ENCODE assay signal across 24 cellular contexts in genomic region chr1:29388884-29389283, GRCh38.
"Had no signal": no experiment of that assay in that cellular context is flagged by ENCODE, and none has a peak within 500 bp of the region (broad histone marks: within the 10 kb centered on the region; RNA-seq: fewer than 3 reads in every experiment).

No MANE protein-coding gene starts in this region.

- H3K36me3 Mint-ChIP-seq: activated CD4-positive, alpha-beta memory T cell treated with anti-CD3 and anti-CD28 coated beads for 36 hours; activated naive CD8-positive, alpha-beta T cell had no signal

- H3K9me3 Mint-ChIP-seq: activated CD4-positive, alpha-beta memory T cell treated with anti-CD3 and anti-CD28 coated beads for 36 hours; activated CD4-positive, alpha-beta T cell treated with anti-CD3 and anti-CD28 coated beads, Interleukin-2, amount 10 ng/mL, durations not matched to agents 24 days and 14 days; activated T-cell treated with anti-CD3 and anti-CD28 coated beads, Interleukin-2, amount 50 U/mL, for 4 hours; activated T-helper 17 cell treated with anti-CD3 and anti-CD28 coated beads, Interleukin-2, amount 50 U/mL, for 72 hours had no signal

- H3K9me3 ChIP-seq: body of pancreas, esophagus squamous epithelium, gastroesophageal sphincter, heart right ventricle had no signal

- DNase-seq: activated CD4-positive, alpha-beta memory T cell treated with anti-CD3 and anti-CD28 coated beads for 36 hours; activated CD4-positive, alpha-beta T cell treated with anti-CD3 and anti-CD28 coated beads for 36 hours; activated CD4-positive, alpha-beta T cell treated with anti-CD3 and anti-CD28 coated beads, Interleukin-2, amount 10 ng/mL, durations not matched to agents 24 days and 14 days; activated CD4-positive, CD25-positive, alpha-beta regulatory T cell; activated CD4-positive, CD25-positive, alpha-beta regulatory T cell treated with anti-CD3 and anti-CD28 coated beads, Interleukin-2, amount 50 U/mL, for 72 hours; activated CD8-positive, alpha-beta T cell treated with anti-CD3 and anti-CD28 coated beads, Interleukin-2, amount 10 ng/mL, durations not matched to agents 7 days and 5 days; activated effector memory CD4-positive, alpha-beta T cell treated with Interleukin-2 at 50 U/mL for 16 hours; activated gamma-delta T cell treated with Interleukin-2 at 50 U/mL for 16 hours; activated naive CD4-positive, alpha-beta T cell treated with anti-CD3 and anti-CD28 coated beads, Interleukin-2, amount 50 U/mL, for 16 hours; activated naive CD4-positive, alpha-beta T cell treated with Interleukin-2 at 50 U/mL for 16 hours; activated T-cell treated with anti-CD3 and anti-CD28 coated beads, Interleukin-2, amount 50 U/mL, for 4 hours; amniotic stem cell; aorta; body of pancreas; caudate nucleus; effector memory CD4-positive, alpha-beta T cell; erythroblast; esophagus squamous epithelium; foreskin melanocyte; heart right ventricle; T-helper 2 cell had no signal

- H3K27ac Mint-ChIP-seq: activated CD4-positive, alpha-beta memory T cell treated with anti-CD3 and anti-CD28 coated beads for 36 hours; activated CD4-positive, alpha-beta T cell treated with anti-CD3 and anti-CD28 coated beads for 36 hours; activated CD4-positive, alpha-beta T cell treated with anti-CD3 and anti-CD28 coated beads, Interleukin-2, amount 10 ng/mL, durations not matched to agents 24 days and 14 days; activated CD8-positive, alpha-beta T cell treated with anti-CD3 and anti-CD28 coated beads, Interleukin-2, amount 10 ng/mL, durations not matched to agents 7 days and 5 days; activated naive CD8-positive, alpha-beta T cell; activated T-helper 17 cell treated with anti-CD3 and anti-CD28 coated beads, Interleukin-2, amount 50 U/mL, for 72 hours had no signal

- H3K36me3 ChIP-seq: esophagus squamous epithelium, gastroesophageal sphincter, heart right ventricle had no signal

- H3K4me3 Mint-ChIP-seq: activated CD4-positive, alpha-beta memory T cell treated with anti-CD3 and anti-CD28 coated beads for 36 hours; activated CD4-positive, alpha-beta T cell treated with anti-CD3 and anti-CD28 coated beads for 36 hours; activated CD4-positive, alpha-beta T cell treated with anti-CD3 and anti-CD28 coated beads, Interleukin-2, amount 10 ng/mL, durations not matched to agents 24 days and 14 days; activated CD8-positive, alpha-beta T cell treated with anti-CD3 and anti-CD28 coated beads, Interleukin-2, amount 10 ng/mL, durations not matched to agents 7 days and 5 days; activated naive CD8-positive, alpha-beta T cell; activated T-cell treated with anti-CD3 and anti-CD28 coated beads, Interleukin-2, amount 50 U/mL, for 4 hours; activated T-helper 17 cell treated with anti-CD3 and anti-CD28 coated beads, Interleukin-2, amount 50 U/mL, for 72 hours had no signal

- H3K4me1 ChIP-seq: body of pancreas, esophagus squamous epithelium, gastroesophageal sphincter, heart right ventricle had no signal

- H3K27me3 ChIP-seq: body of pancreas had no signal

- H3K4me1 Mint-ChIP-seq: activated CD4-positive, alpha-beta T cell treated with anti-CD3 and anti-CD28 coated beads for 36 hours; activated CD4-positive, alpha-beta T cell treated with anti-CD3 and anti-CD28 coated beads, Interleukin-2, amount 10 ng/mL, durations not matched to agents 24 days and 14 days; activated T-helper 17 cell treated with anti-CD3 and anti-CD28 coated beads, Interleukin-2, amount 50 U/mL, for 72 hours had no signal

- H3K4me3 ChIP-seq: body of pancreas, esophagus squamous epithelium, gastroesophageal sphincter, heart right ventricle had no signal

- H3K27ac ChIP-seq: body of pancreas, esophagus squamous epithelium, gastroesophageal sphincter, heart right ventricle had no signal
